26 cellular contexts compared by ENCODE assay signal in genomic region chr10:82267465-82267864, GRCh38.
DNase-seq lines count a peak whose midpoint lies in the region; ATAC-seq, FAIRE-seq and TF ChIP-seq lines count a peak whose summit lies in the region.
"Had no signal": no experiment of that assay in that cellular context is flagged by ENCODE, and none has a peak within 500 bp of the region (broad histone marks: within the 10 kb centered on the region; RNA-seq: fewer than 3 reads in every experiment).

No MANE protein-coding gene starts in this region.

- H3K4me1 Mint-ChIP-seq in endothelial cell (ENCODE audit: unreplicated experiment), result no peaks in the 10 kb centered on the region
- H3K4me1 Mint-ChIP-seq: CD4-positive, CD25-positive, alpha-beta regulatory T cell; immature natural killer cell; stimulated activated naive CD8-positive, alpha-beta T cell treated with anti-CD3 and anti-CD28 coated beads, Interleukin-15, amount 100 ng/mL, for 72 hours had no signal

- H3K4me3 Mint-ChIP-seq in endothelial cell (ENCODE audit: unreplicated experiment), result no peak overlapping the region
- H3K4me3 Mint-ChIP-seq: activated CD8-positive, alpha-beta T cell treated with anti-CD3 and anti-CD28 coated beads for 36 hours; CD4-positive, CD25-positive, alpha-beta regulatory T cell; immature natural killer cell; stimulated activated naive CD8-positive, alpha-beta T cell treated with anti-CD3 and anti-CD28 coated beads, Interleukin-15, amount 100 ng/mL, for 72 hours had no signal

- ATAC-seq in HG02852 (IDR thresholded peaks at IDR 0.05; ENCODE audit: unreplicated experiment) (peak; percentile 39), HG02610 (IDR thresholded peaks at IDR 0.05; ENCODE audit: unreplicated experiment) (no peak)
- ATAC-seq: activated CD8-positive, alpha-beta T cell treated with anti-CD3 and anti-CD28 coated beads for 36 hours; body of pancreas; stimulated activated naive CD8-positive, alpha-beta T cell treated with anti-CD3 and anti-CD28 coated beads, Interleukin-15, amount 100 ng/mL, for 72 hours had no signal

- peaks cover 2% of the 10 kb centered on the region for H3K27me3 Mint-ChIP-seq in endothelial cell (ENCODE audit: unreplicated experiment)
- H3K27me3 Mint-ChIP-seq: activated CD8-positive, alpha-beta T cell treated with anti-CD3 and anti-CD28 coated beads for 36 hours; CD4-positive, CD25-positive, alpha-beta regulatory T cell; stimulated activated naive CD8-positive, alpha-beta T cell treated with anti-CD3 and anti-CD28 coated beads, Interleukin-15, amount 100 ng/mL, for 72 hours had no signal

- TF ChIP-seq CTCF in epithelial cell of proximal tubule (conservative IDR thresholded peaks at IDR 0.05; ENCODE audit: low read depth, low read length), result no peak
- TF ChIP-seq CTCF in endothelial cell (IDR thresholded peaks at IDR 0.05; ENCODE audit: unreplicated experiment), result no peak

- no peak overlapping the region for H3K4me3 ChIP-seq in epithelial cell of proximal tubule (ENCODE audit: low read depth, low read length)
- H3K4me3 ChIP-seq: body of pancreas, hepatocyte, PC-9, transverse colon had no signal

- H3K36me3 Mint-ChIP-seq in endothelial cell (ENCODE audit: low read depth, unreplicated experiment), result no peaks in the 10 kb centered on the region
- H3K36me3 Mint-ChIP-seq: CD4-positive, CD25-positive, alpha-beta regulatory T cell; immature natural killer cell had no signal

- H3K9me3 Mint-ChIP-seq in endothelial cell (ENCODE audit: unreplicated experiment), result no peaks in the 10 kb centered on the region

- FAIRE-seq in RCC 7860 (lab: Jason Lieb, UNC), result no peak
- FAIRE-seq: D721Med had no signal

- DNase-seq in RCC 7860 (ENCODE audit: low spot score), result peak; percentile 39
- peak; percentile 20 for DNase-seq in epithelial cell of proximal tubule (ENCODE audit: low read depth)
- DNase-seq in superior temporal gyrus (ENCODE audit: extremely low spot score), result peak; percentile 38
- no peak for DNase-seq in endothelial cell (ENCODE audit: low spot score)
- no peak for DNase-seq in NCI-H1105 treated with DMSO at 0.1 percent for 48 hours (lab: John Stamatoyannopoulos, UW)
- DNase-seq in DMS 273 (lab: John Stamatoyannopoulos, UW; ENCODE audit: unreplicated experiment), result no peak
- DNase-seq: activated CD4-positive, CD25-positive, alpha-beta regulatory T cell treated with anti-CD3 and anti-CD28 coated beads, Interleukin-2, amount 50 U/mL, for 72 hours; activated CD8-positive, alpha-beta T cell treated with anti-CD3 and anti-CD28 coated beads for 36 hours; activated gamma-delta T cell; body of pancreas; CD4-positive, CD25-positive, alpha-beta regulatory T cell; effector CD4-positive, alpha-beta T cell; foreskin melanocyte; GOT3; immature natural killer cell; Kasumi-1; NCI-H1092; NCI-H1930; NCI-H69; PC-9; stimulated activated naive CD8-positive, alpha-beta T cell treated with anti-CD3 and anti-CD28 coated beads, Interleukin-15, amount 100 ng/mL, for 72 hours; transverse colon had no signal

- H3K27ac Mint-ChIP-seq in endothelial cell (ENCODE audit: unreplicated experiment), result no peak overlapping the region
- H3K27ac Mint-ChIP-seq: activated CD8-positive, alpha-beta T cell treated with anti-CD3 and anti-CD28 coated beads for 36 hours; CD4-positive, CD25-positive, alpha-beta regulatory T cell; immature natural killer cell; stimulated activated naive CD8-positive, alpha-beta T cell treated with anti-CD3 and anti-CD28 coated beads, Interleukin-15, amount 100 ng/mL, for 72 hours had no signal

Comparison
In these comparisons a context has a peak if more than half of its experiments do, and no peak if none do; other contexts are left out.
1. DNase-seq: peak in RCC 7860 (single experiment), epithelial cell of proximal tubule (single experiment) and superior temporal gyrus (single experiment); none in endothelial cell (single experiment), NCI-H1105 treated with DMSO at 0.1 percent for 48 hours (single experiment) and DMS 273 (single experiment).